ENCODE assay signal across 17 cellular contexts in the genomic region with DNA sequence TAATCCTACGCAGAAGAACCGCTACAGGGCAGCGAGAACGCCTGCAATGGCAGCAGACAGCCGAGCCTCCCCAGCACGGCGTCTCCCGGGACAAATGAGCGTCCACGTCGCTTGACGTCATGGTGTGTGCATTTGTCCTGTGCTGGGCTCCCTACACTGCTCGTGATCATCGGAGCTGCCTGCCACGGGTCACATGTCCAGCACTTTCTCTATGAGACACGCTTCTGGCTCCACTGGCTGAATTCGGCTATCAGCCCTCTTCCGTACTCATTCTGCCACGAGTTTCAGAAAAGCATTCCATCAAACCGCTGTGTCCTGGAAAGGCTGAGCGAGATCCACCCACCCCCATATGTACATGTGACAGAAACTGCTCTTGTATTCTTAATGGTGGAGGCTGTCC. TPM values are rescaled to one million over a fixed set of nuclear protein-coding genes. Genes with fewer than 3 reads are reported as not detected.
DNase-seq lines count a peak whose midpoint lies in the region; ATAC-seq, FAIRE-seq and TF ChIP-seq lines count a peak whose summit lies in the region.
"Had no signal": no experiment of that assay in that cellular context is flagged by ENCODE, and none has a peak within 500 bp of the region (broad histone marks: within the 10 kb centered on the region; RNA-seq: fewer than 3 reads in every experiment).

No MANE protein-coding gene starts in this region.

- TF ChIP-seq RAD21 in HepG2 (CRISPR knock-in tag; IDR thresholded peaks at IDR 0.05): no peak

- H2AK5ac ChIP-seq in trophoblast cell (ENCODE audit: low read length): peak overlapping the region; percentile 75

- POLR2A ChIA-PET in HepG2 (lab: Yijun Ruan, JAX): no interaction called here

- no peak overlapping the region for H4K12ac ChIP-seq in trophoblast cell (ENCODE audit: low read depth, low read length)

- peak overlapping the region; percentile 81 for H2BK120ac ChIP-seq in trophoblast cell (ENCODE audit: insufficient read depth, low read length, poor library complexity)

- H3K27ac ChIP-seq in HepG2 (ENCODE audit: extremely low read length, insufficient read depth, low read length): no peak overlapping the region
- no peak overlapping the region for H3K27ac ChIP-seq in right lobe of liver
- peak overlapping the region in 8 of 12 donors; percentile 21 to 78 (median 53) for H3K27ac ChIP-seq in heart left ventricle
- H3K27ac ChIP-seq in trophoblast cell (ENCODE audit: low read depth, low read length): peak overlapping the region; percentile 86
- no peak overlapping the region for H3K27ac ChIP-seq in aorta (ENCODE audit: low read depth in 1 of 2, low read length in 2 of 2)
- H3K27ac ChIP-seq: KMS-11 had no signal

- no TSS peak for BruUV-seq in HepG2 (replicated peaks; lab: Mats Ljungman, UMichigan)

- WGBS in HepG2 (ENCODE audit: low lambda C conversion rate): 66% methylated on average over 16 of the region's 21 CpGs
- 79% methylated on average over 7 of the region's 21 CpGs for WGBS in right lobe of liver (ENCODE audit: insufficient coverage, low coverage, low lambda C conversion rate, missing lambda C conversion rate)
- WGBS in heart left ventricle, 4 donors: 78 to 86% (median 82%) methylated on average over 21 of the region's 21 CpGs
- WGBS in trophoblast cell (ENCODE audit: extremely low coverage, insufficient coverage, insufficient read length): no CpG with 5 or more reads among the region's 21 CpGs
- 85 to 87% methylated on average over 21 of the region's 21 CpGs for WGBS in aorta, 2 donors

- intact Hi-C loops in HepG2 (cut with micrococcal nuclease; ENCODE audit: unreplicated experiment): loop anchor here (5.0 kb wide), 1 partner anchor 1438 kb away; no protein-coding TSS in a partner anchor
- intact Hi-C loops in right lobe of liver (cut with DNase I): no loop called here
- intact Hi-C loops in heart left ventricle (cut with DNase I): no loop called here
- intact Hi-C loops in aorta (cut with DNase I): no loop called here

- H3K4me3 ChIP-seq in HepG2 (replicated peaks in 1 of 3; ENCODE audit: insufficient read depth in 1 of 3, low read depth in 2 of 3, low read length in 3 of 3) (no peak overlapping the region), right lobe of liver (no peak overlapping the region), heart left ventricle (peak overlapping the region in 8 of 12 donors; percentile 8 to 50 (median 32)), trophoblast cell (ENCODE audit: low read depth, low read length) (no peak overlapping the region), aorta (ENCODE audit: low read length in 2 of 2) (no peak overlapping the region)

- H4K8ac ChIP-seq in trophoblast cell (ENCODE audit: low read depth, low read length): peak overlapping the region; percentile 49

- no peak for TF ChIP-seq EP300 in HepG2 (IDR thresholded peaks at IDR 0.05; ENCODE audit: low read depth in 2 of 2, low read length in 2 of 2)
- TF ChIP-seq EP300 in HepG2 (CRISPR knock-in tag; IDR thresholded peaks at IDR 0.05; ENCODE audit: borderline replicate concordance): no peak

- H4K91ac ChIP-seq in trophoblast cell (ENCODE audit: low read depth, low read length): peak overlapping the region; percentile 93

- peak overlapping the region; percentile 37 for H2BK5ac ChIP-seq in trophoblast cell (ENCODE audit: low read depth, low read length, poor library complexity)

- H3K4me2 ChIP-seq in HepG2 (ENCODE audit: low read depth, low read length) (no peak overlapping the region), trophoblast cell (ENCODE audit: low read length) (peak overlapping the region; percentile 29)
- H3K4me2 ChIP-seq: KMS-11 had no signal

- H2AFZ ChIP-seq in HepG2 (ENCODE audit: low read length): no peak overlapping the region
- peak overlapping the region; percentile 3 for H2AFZ ChIP-seq in trophoblast cell (ENCODE audit: insufficient read depth, low read length, poor library complexity)

- no peak overlapping the region for H3K9ac ChIP-seq in HepG2 (ENCODE audit: insufficient read depth, low read depth, low read length)
- H3K9ac ChIP-seq in trophoblast cell (ENCODE audit: low read length): no peak overlapping the region
- H3K9ac ChIP-seq: KMS-11 had no signal

- no peak for TF ChIP-seq CTCF in HepG2 (CRISPR knock-in tag; IDR thresholded peaks at IDR 0.05)
- TF ChIP-seq CTCF in right lobe of liver (IDR thresholded peaks at IDR 0.05): no peak
- TF ChIP-seq CTCF in heart left ventricle (IDR thresholded peaks at IDR 0.05): no peak

- H3K14ac ChIP-seq in trophoblast cell (ENCODE audit: low read length): peak overlapping the region; percentile 72

- CTCF ChIA-PET in HepG2 (lab: Yijun Ruan, JAX; ENCODE audit: low intra/inter-chr PET ratio, low total read pairs): no interaction called here

- peak overlapping the region; percentile 13 for H3K4ac ChIP-seq in trophoblast cell (ENCODE audit: low read depth, low read length)

- no peak for FAIRE-seq in HepG2 (lab: Jason Lieb, UNC)
- FAIRE-seq: colon, GM18507 had no signal

- ATAC-seq in HepG2 (peak; percentile 9; the same call in 2 of the 3 replicates), right lobe of liver (no peak), heart left ventricle (peak; percentile 67 to 92 (median 81)), aorta (ENCODE audit: low FRiP score) (peak; percentile 78)
- ATAC-seq: activated T-cell treated with anti-CD3 and anti-CD28 coated beads, Interleukin-2, amount 50 U/mL, for 72 hours had no signal

- TF ChIP-seq POLR2A in HepG2 (IDR thresholded peaks at IDR 0.05; ENCODE audit: insufficient read depth in 1 of 2, low read depth in 2 of 2, low read length in 2 of 2) (no peak), right lobe of liver (IDR thresholded peaks at IDR 0.05) (no peak), heart left ventricle (IDR thresholded peaks at IDR 0.05) (no peak)

- H3K9me3 ChIP-seq in HepG2 (ENCODE audit: low read length) (no peaks in the 10 kb centered on the region), right lobe of liver (no peaks in the 10 kb centered on the region), heart left ventricle (peaks cover 0 to 5% (median 0%) of the 10 kb centered on the region in 12 donors), trophoblast cell (ENCODE audit: insufficient read depth, low read depth, low read length) (no peaks in the 10 kb centered on the region), aorta (ENCODE audit: control insufficient read depth, low read length) (no peaks in the 10 kb centered on the region)

- H3K4me1 ChIP-seq in HepG2 (ENCODE audit: insufficient read depth, low read length) (peaks cover 25% of the 10 kb centered on the region), right lobe of liver (no peaks in the 10 kb centered on the region), heart left ventricle (no peaks in the 10 kb centered on the region), trophoblast cell (ENCODE audit: control insufficient read depth in 1 of 2, insufficient read depth in 2 of 2, low read length in 2 of 2) (peaks cover 20 to 28% of the 10 kb centered on the region in 2 experiments), aorta (ENCODE audit: control insufficient read depth in 1 of 2, insufficient read depth in 2 of 2, low read length in 2 of 2) (no peaks in the 10 kb centered on the region)

- peaks cover 20% of the 10 kb centered on the region for H3K79me1 ChIP-seq in trophoblast cell (ENCODE audit: low read length)

- no peaks in the 10 kb centered on the region for H4K20me1 ChIP-seq in HepG2 (ENCODE audit: insufficient read depth, low read length)

- peak overlapping the region; percentile 89 for H2BK12ac ChIP-seq in trophoblast cell (ENCODE audit: low read length)

- H3K18ac ChIP-seq in trophoblast cell (ENCODE audit: low read length): peak overlapping the region; percentile 62

- no peak overlapping the region for H3K23ac ChIP-seq in trophoblast cell (ENCODE audit: low read length)

- H3K27me3 ChIP-seq in HepG2 (ENCODE audit: control insufficient read depth in 1 of 2, insufficient read depth in 2 of 2, low read length in 2 of 2) (0 out of 5 replicates have a peak, but pooled peaks cover 0 to 1% of the 10 kb centered on the region in 2 experiments), right lobe of liver (no peaks in the 10 kb centered on the region), heart left ventricle (no peaks in the 10 kb centered on the region), trophoblast cell (ENCODE audit: insufficient read depth, low read length) (no peaks in the 10 kb centered on the region), aorta (ENCODE audit: control insufficient read depth in 1 of 2, insufficient read depth in 2 of 2, low read length in 1 of 2) (no peaks in the 10 kb centered on the region)

- no peaks in the 10 kb centered on the region for H3K36me3 ChIP-seq in HepG2 (replicated peaks in 1 of 2; ENCODE audit: control insufficient read depth in 1 of 2, insufficient read depth in 2 of 2, low read length in 2 of 2)
- H3K36me3 ChIP-seq in right lobe of liver: no peaks in the 10 kb centered on the region
- no peaks in the 10 kb centered on the region for H3K36me3 ChIP-seq in heart left ventricle
- peaks cover 0 to 2% of the 10 kb centered on the region in 2 experiments for H3K36me3 ChIP-seq in trophoblast cell (ENCODE audit: control insufficient read depth in 1 of 2, insufficient read depth in 2 of 2, low read length in 2 of 2)
- H3K36me3 ChIP-seq in aorta (ENCODE audit: control insufficient read depth in 1 of 2, insufficient read depth in 2 of 2, low read length in 1 of 2): no peaks in the 10 kb centered on the region

- in situ Hi-C loops in HepG2 (cut with HindIII; ENCODE audit: extremely low pct_ligation_motif_present, low pct_unique_long_range_greater_than_20kb): no loop called here

- no peaks in the 10 kb centered on the region for H3K79me2 ChIP-seq in HepG2 (ENCODE audit: insufficient read depth, low read length)
- H3K79me2 ChIP-seq in trophoblast cell (ENCODE audit: control insufficient read depth, insufficient read depth, low read length, poor library complexity): peaks cover 2% of the 10 kb centered on the region

- DNase-seq in HepG2 (ENCODE audit: low spot score) (no peak), right lobe of liver (no peak), heart left ventricle (peak; percentile 51 to 71 (median 68)), trophoblast cell (peak; percentile 58 to 64), aorta (no peak), DMS53 (lab: John Stamatoyannopoulos, UW) (no peak), NCI-H1436 (lab: John Stamatoyannopoulos, UW) (no peak), nucleus accumbens (lab: John Stamatoyannopoulos, UW) (no peak)
- DNase-seq: 8988T; activated T-cell treated with anti-CD3 and anti-CD28 coated beads, Interleukin-2, amount 50 U/mL, for 72 hours; CD4-positive, alpha-beta memory T cell; NCI-H1694 treated with DMSO at 0.1 percent for 48 hours; NCI-H748 treated with DMSO at 0.1 percent for 48 hours; stimulated activated naive CD4-positive, alpha-beta T cell had no signal

RNA-seq across cellular contexts. Expression of gene SHCBP1, which starts 28.4 kb away (rescaled TPM):
- total RNA-seq in HepG2 (2016; rRNA removed; fragmentation: Illumina TruSeq; extraction: Trizol) (33.0 and 48.9 TPM in 2 replicates), right lobe of liver (under 1 TPM in 5 of 6 experiments, not detected in 1; 0.18 to 0.93 (median 0.66) TPM), heart left ventricle (1 to 10 TPM in 3 of 9 donors, under 1 TPM in 6; 0.19 to 7.6 (median 0.76) TPM), aorta (1 to 10 TPM; 1.6 to 2.0 TPM)
- total RNA-seq in HepG2 (2016; cell fraction: cytosol; rRNA removed; fragmentation: Illumina TruSeq; extraction: Trizol; ENCODE audit: low read depth): 5.0 and 6.1 TPM in 2 replicates
- 32.4 and 47.2 TPM in 2 replicates for total RNA-seq in HepG2 (2016; cell fraction: insoluble cytoplasmic fraction; rRNA removed; fragmentation: Illumina TruSeq; extraction: Trizol)
- 10.4 and 12.6 TPM in 2 replicates for total RNA-seq in HepG2 (2016; cell fraction: membrane; rRNA removed; fragmentation: Illumina TruSeq; extraction: Trizol)
- total RNA-seq in HepG2 (2016; cell fraction: nucleus; rRNA removed; fragmentation: Illumina TruSeq; extraction: Trizol): 27.5 and 30.0 TPM in 2 replicates
- polyA plus RNA-seq in HepG2 (2011; rRNA removed) (8.2 and 15.7 TPM in 2 replicates), heart left ventricle (under 1 TPM; 0.28 to 0.57 TPM), aorta (under 1 TPM in 1 of 2 donors, not detected in 1; 0.97 TPM)
- polyA plus RNA-seq in HepG2 (2011; cell fraction: cytosol; rRNA removed): 6.5 and 7.0 TPM in 2 replicates
- polyA plus RNA-seq in HepG2 (2011; cell fraction: nucleus; rRNA removed): 6.7 and 7.0 TPM in 2 replicates
- 5.5 and 12.5 TPM in 2 replicates for polyA plus RNA-seq in HepG2 (2012)
- polyA plus RNA-seq in HepG2 (2016; cell fraction: cytosol; fragmentation: Illumina TruSeq; extraction: Trizol; ENCODE audit: low read depth): 8.0 and 8.7 TPM in 2 replicates
- 46.5 and 49.0 TPM in 2 replicates for polyA plus RNA-seq in HepG2 (2016; cell fraction: insoluble cytoplasmic fraction; fragmentation: Illumina TruSeq; extraction: Trizol; ENCODE audit: low read depth)
- 11.0 and 11.6 TPM in 2 replicates for polyA plus RNA-seq in HepG2 (2016; cell fraction: membrane; fragmentation: Illumina TruSeq; extraction: Trizol; ENCODE audit: low read depth)
- 29.0 and 34.9 TPM in 2 replicates for polyA plus RNA-seq in HepG2 (2016; cell fraction: nucleus; fragmentation: Illumina TruSeq; extraction: Trizol; ENCODE audit: insufficient read depth, low read depth)
- polyA minus RNA-seq in HepG2 (2011; rRNA and poly(A)+ RNA removed; ENCODE audit: low replicate concordance): 16.5 and 44.1 TPM in 2 replicates
- polyA minus RNA-seq in HepG2 (2011; cell fraction: cytosol; rRNA and poly(A)+ RNA removed): 10.4 and 13.5 TPM in 2 replicates
- 16.2 and 22.8 TPM in 2 replicates for polyA minus RNA-seq in HepG2 (2011; cell fraction: nucleus; rRNA and poly(A)+ RNA removed)
- 11.2 and 12.0 TPM in 2 replicates for polyA plus RNA-seq in trophoblast cell (2013)

RNA-seq across cellular contexts. Expression of gene VPS35, which starts 39.4 kb away (rescaled TPM):
- total RNA-seq in HepG2 (2016; rRNA removed; fragmentation: Illumina TruSeq; extraction: Trizol) (136 and 197 TPM in 2 replicates), right lobe of liver (10 to 100 TPM; 18.0 to 36.5 (median 28.9) TPM), heart left ventricle (100 to 1,000 TPM in 2 of 9 donors, 10 to 100 TPM in 7; 49.1 to 118 (median 88.7) TPM), aorta (10 to 100 TPM; 52.8 to 79.5 TPM)
- total RNA-seq in HepG2 (2016; cell fraction: cytosol; rRNA removed; fragmentation: Illumina TruSeq; extraction: Trizol; ENCODE audit: low read depth): 31.6 and 39.1 TPM in 2 replicates
- total RNA-seq in HepG2 (2016; cell fraction: insoluble cytoplasmic fraction; rRNA removed; fragmentation: Illumina TruSeq; extraction: Trizol): 132 and 204 TPM in 2 replicates
- 40.5 and 42.9 TPM in 2 replicates for total RNA-seq in HepG2 (2016; cell fraction: membrane; rRNA removed; fragmentation: Illumina TruSeq; extraction: Trizol)
- total RNA-seq in HepG2 (2016; cell fraction: nucleus; rRNA removed; fragmentation: Illumina TruSeq; extraction: Trizol): 108 and 116 TPM in 2 replicates
- polyA plus RNA-seq in HepG2 (2011; rRNA removed) (26.9 and 30.7 TPM in 2 replicates), heart left ventricle (10 to 100 TPM; 16.7 to 53.0 TPM), aorta (10 to 100 TPM; 27.5 to 28.1 TPM)
- 14.6 and 21.2 TPM in 2 replicates for polyA plus RNA-seq in HepG2 (2011; cell fraction: cytosol; rRNA removed)
- polyA plus RNA-seq in HepG2 (2011; cell fraction: nucleus; rRNA removed): 12.1 and 14.6 TPM in 2 replicates
- 95.6 and 104 TPM in 2 replicates for polyA plus RNA-seq in HepG2 (2012)
- 6.1 and 6.6 TPM in 2 replicates for polyA plus RNA-seq in HepG2 (2016; cell fraction: cytosol; fragmentation: Illumina TruSeq; extraction: Trizol; ENCODE audit: low read depth)
- polyA plus RNA-seq in HepG2 (2016; cell fraction: insoluble cytoplasmic fraction; fragmentation: Illumina TruSeq; extraction: Trizol; ENCODE audit: low read depth): 120 and 134 TPM in 2 replicates
- 14.1 and 15.6 TPM in 2 replicates for polyA plus RNA-seq in HepG2 (2016; cell fraction: membrane; fragmentation: Illumina TruSeq; extraction: Trizol; ENCODE audit: low read depth)
- polyA plus RNA-seq in HepG2 (2016; cell fraction: nucleus; fragmentation: Illumina TruSeq; extraction: Trizol; ENCODE audit: insufficient read depth, low read depth): 58.6 and 58.8 TPM in 2 replicates
- polyA minus RNA-seq in HepG2 (2011; rRNA and poly(A)+ RNA removed; ENCODE audit: low replicate concordance): 26.4 and 36.7 TPM in 2 replicates
- polyA minus RNA-seq in HepG2 (2011; cell fraction: cytosol; rRNA and poly(A)+ RNA removed): 52.8 and 77.3 TPM in 2 replicates
- polyA minus RNA-seq in HepG2 (2011; cell fraction: nucleus; rRNA and poly(A)+ RNA removed): 140 and 161 TPM in 2 replicates
- 95.6 and 98.7 TPM in 2 replicates for polyA plus RNA-seq in trophoblast cell (2013)

RNA-seq across cellular contexts. Expression of gene ORC6, which starts 39.9 kb away (rescaled TPM):
- total RNA-seq in HepG2 (2016; rRNA removed; fragmentation: Illumina TruSeq; extraction: Trizol) (57.3 and 69.8 TPM in 2 replicates), right lobe of liver (1 to 10 TPM in 2 of 6 experiments, under 1 TPM in 4; 0.18 to 4.8 (median 0.76) TPM), heart left ventricle (1 to 10 TPM; 1.3 to 4.3 (median 2.5) TPM), aorta (1 to 10 TPM; 1.6 TPM)
- total RNA-seq in HepG2 (2016; cell fraction: cytosol; rRNA removed; fragmentation: Illumina TruSeq; extraction: Trizol; ENCODE audit: low read depth): 18.7 and 20.4 TPM in 2 replicates
- 62.2 and 74.8 TPM in 2 replicates for total RNA-seq in HepG2 (2016; cell fraction: insoluble cytoplasmic fraction; rRNA removed; fragmentation: Illumina TruSeq; extraction: Trizol)
- total RNA-seq in HepG2 (2016; cell fraction: membrane; rRNA removed; fragmentation: Illumina TruSeq; extraction: Trizol): 36.9 and 38.7 TPM in 2 replicates
- total RNA-seq in HepG2 (2016; cell fraction: nucleus; rRNA removed; fragmentation: Illumina TruSeq; extraction: Trizol): 60.3 and 79.3 TPM in 2 replicates
- polyA plus RNA-seq in HepG2 (2011; rRNA removed) (22.9 and 34.2 TPM in 2 replicates), heart left ventricle (1 to 10 TPM; 1.4 to 3.2 TPM), aorta (1 to 10 TPM in 1 of 2 donors, under 1 TPM in 1; 0.31 to 2.3 TPM)
- polyA plus RNA-seq in HepG2 (2011; cell fraction: cytosol; rRNA removed): 15.1 and 17.5 TPM in 2 replicates
- 19.4 and 21.6 TPM in 2 replicates for polyA plus RNA-seq in HepG2 (2011; cell fraction: nucleus; rRNA removed)
- 14.8 and 25.0 TPM in 2 replicates for polyA plus RNA-seq in HepG2 (2012)
- 9.2 and 9.5 TPM in 2 replicates for polyA plus RNA-seq in HepG2 (2016; cell fraction: cytosol; fragmentation: Illumina TruSeq; extraction: Trizol; ENCODE audit: low read depth)
- polyA plus RNA-seq in HepG2 (2016; cell fraction: insoluble cytoplasmic fraction; fragmentation: Illumina TruSeq; extraction: Trizol; ENCODE audit: low read depth): 52.3 and 58.4 TPM in 2 replicates
- 16.8 and 18.0 TPM in 2 replicates for polyA plus RNA-seq in HepG2 (2016; cell fraction: membrane; fragmentation: Illumina TruSeq; extraction: Trizol; ENCODE audit: low read depth)
- 173 and 174 TPM in 2 replicates for polyA plus RNA-seq in HepG2 (2016; cell fraction: nucleus; fragmentation: Illumina TruSeq; extraction: Trizol; ENCODE audit: insufficient read depth, low read depth)
- polyA minus RNA-seq in HepG2 (2011; rRNA and poly(A)+ RNA removed; ENCODE audit: low replicate concordance): 10.3 and 14.8 TPM in 2 replicates
- polyA minus RNA-seq in HepG2 (2011; cell fraction: cytosol; rRNA and poly(A)+ RNA removed): 5.6 and 8.0 TPM in 2 replicates
- 32.9 and 42.1 TPM in 2 replicates for polyA minus RNA-seq in HepG2 (2011; cell fraction: nucleus; rRNA and poly(A)+ RNA removed)
- polyA plus RNA-seq in trophoblast cell (2013): 51.5 and 52.0 TPM in 2 replicates

Comparison
In these comparisons a context has a peak if more than half of its experiments do, and no peak if none do; other contexts are left out.
1. ATAC-seq: peak in HepG2 (single experiment), heart left ventricle (4 of 4) and aorta (single experiment); none in right lobe of liver (0 of 4).
2. DNase-seq: peak in heart left ventricle (5 of 5) and trophoblast cell (2 of 2); none in HepG2 (single experiment), right lobe of liver (0 of 3), aorta (0 of 2), DMS53 (single experiment), NCI-H1436 (single experiment) and nucleus accumbens (0 of 56).
3. H3K27ac ChIP-seq: peak in heart left ventricle (8 of 12) and trophoblast cell (single experiment); none in HepG2 (single experiment), right lobe of liver (0 of 3) and aorta (0 of 2).
4. H3K4me3 ChIP-seq: peak in heart left ventricle (8 of 12); none in HepG2 (0 of 3), right lobe of liver (0 of 3), trophoblast cell (single experiment) and aorta (0 of 2).